In the genomic region with DNA sequence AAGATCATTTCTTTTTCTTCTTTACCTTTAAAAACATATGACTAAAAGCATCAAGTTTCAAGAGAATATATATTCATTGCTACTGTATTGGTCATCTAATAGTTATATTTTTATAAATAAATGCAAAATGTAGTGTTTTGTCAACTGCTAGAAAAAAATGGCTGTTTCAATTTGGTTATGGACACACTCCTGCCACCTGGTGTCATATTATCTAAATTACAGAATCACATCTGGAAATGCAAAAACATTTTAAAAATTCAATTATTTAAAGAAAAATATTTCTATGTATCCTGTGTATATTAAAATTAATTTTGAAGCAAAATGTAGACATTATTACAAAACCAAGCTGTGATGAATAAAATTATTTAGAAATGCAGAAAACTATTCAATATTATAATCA, we compare ENCODE assay signal across 8 cellular contexts.
A peak's percentile ranks its signal among the peaks of the same experiment; 100 is the strongest.
DNase-seq lines count a peak whose midpoint lies in the region; TF ChIP-seq lines count a peak whose summit lies in the region.

No MANE protein-coding gene starts in this region.

- TF ChIP-seq CTCF in OCI-LY1 (IDR thresholded peaks at IDR 0.05; ENCODE audit: low read length) (peak; percentile 20; the same call in 1 of the 2 replicates), esophagus muscularis mucosa (IDR thresholded peaks at IDR 0.05) (peak; percentile 56 to 61 (median 58)), smooth muscle cell (IDR thresholded peaks at IDR 0.05; ENCODE audit: borderline replicate concordance, insufficient read depth, poor library complexity, severe bottlenecking) (peak; percentile 65), lower leg skin (IDR thresholded peaks at IDR 0.05) (no peak)

- DNase-seq in NCI-H748 (lab: John Stamatoyannopoulos, UW; ENCODE audit: unreplicated experiment): peak; percentile 17
- DNase-seq in NCI-H748 treated with DMSO at 0.1 percent for 48 hours (lab: John Stamatoyannopoulos, UW): no peak
- DNase-seq in esophagus muscularis mucosa (ENCODE audit: extremely low spot score): no peak
- DNase-seq in smooth muscle cell (lab: John Stamatoyannopoulos, UW; ENCODE audit: unreplicated experiment): no peak
- no peak for DNase-seq in lower leg skin (ENCODE audit: low spot score in 2 of 2)
- no peak for DNase-seq in HT-29 (ENCODE audit: low spot score)
- DNase-seq in activated T-cell treated with anti-CD3 and anti-CD28 coated beads, Interleukin-2, amount 50 U/mL, for 1 hour: no peak

- no peaks in the 10 kb centered on the region for H3K9me3 ChIP-seq in OCI-LY1 (ENCODE audit: low read length)
- H3K9me3 ChIP-seq in esophagus muscularis mucosa: no peaks in the 10 kb centered on the region
- H3K9me3 ChIP-seq in smooth muscle cell (replicated peaks; ENCODE audit: low read depth): no peaks in the 10 kb centered on the region

- no peak overlapping the region for H3K4me3 ChIP-seq in OCI-LY1 (ENCODE audit: low read depth, low read length, poor library complexity, severe bottlenecking)
- H3K4me3 ChIP-seq in esophagus muscularis mucosa: no peak overlapping the region
- no peak overlapping the region for H3K4me3 ChIP-seq in smooth muscle cell
- no peak overlapping the region for H3K4me3 ChIP-seq in lower leg skin (ENCODE audit: low read depth, poor library complexity, severe bottlenecking)

- H3F3A ChIP-seq in OCI-LY1 (ENCODE audit: insufficient read depth, low read length) (no peaks in the 10 kb centered on the region), smooth muscle cell (ENCODE audit: low read depth) (no peaks in the 10 kb centered on the region)

- no peak overlapping the region for H3K27ac ChIP-seq in OCI-LY1 (ENCODE audit: low read depth, low read length, poor library complexity, severe bottlenecking)
- no peak overlapping the region for H3K27ac ChIP-seq in esophagus muscularis mucosa (replicated peaks in 1 of 4)
- H3K27ac ChIP-seq in smooth muscle cell (ENCODE audit: low read depth): no peak overlapping the region

- no peak overlapping the region for H3K9ac ChIP-seq in OCI-LY1 (ENCODE audit: low read length)
- no peak overlapping the region for H3K9ac ChIP-seq in smooth muscle cell (ENCODE audit: low read depth)

- no peak overlapping the region for H2AFZ ChIP-seq in OCI-LY1 (ENCODE audit: low read length)
- no peak overlapping the region for H2AFZ ChIP-seq in smooth muscle cell (ENCODE audit: low read depth)

- no peak for TF ChIP-seq EP300 in esophagus muscularis mucosa (IDR thresholded peaks at IDR 0.05)

- intact Hi-C loops in esophagus muscularis mucosa (cut with DNase I): loop anchor here (2.0 to 5.0 kb wide), 3 partner anchors 329 to 737 kb away; a partner anchor contains a TSS
- intact Hi-C loops in lower leg skin (cut with DNase I; ENCODE audit: low total_unique reads): no loop called here

- no peaks in the 10 kb centered on the region for H3K27me3 ChIP-seq in OCI-LY1 (ENCODE audit: insufficient read depth, low read length)
- H3K27me3 ChIP-seq in esophagus muscularis mucosa: no peaks in the 10 kb centered on the region
- no peaks in the 10 kb centered on the region for H3K27me3 ChIP-seq in smooth muscle cell (ENCODE audit: low read depth)

- H3K36me3 ChIP-seq in OCI-LY1 (ENCODE audit: insufficient read depth, low read length): no peaks in the 10 kb centered on the region
- no peaks in the 10 kb centered on the region for H3K36me3 ChIP-seq in esophagus muscularis mucosa
- H3K36me3 ChIP-seq in smooth muscle cell (ENCODE audit: low read depth): no peaks in the 10 kb centered on the region

- H4K20me1 ChIP-seq in OCI-LY1 (ENCODE audit: insufficient read depth, low read length): no peaks in the 10 kb centered on the region
- H4K20me1 ChIP-seq in smooth muscle cell (ENCODE audit: low read depth): no peaks in the 10 kb centered on the region

- H3K4me2 ChIP-seq in OCI-LY1 (ENCODE audit: low read length) (no peak overlapping the region), smooth muscle cell (no peak overlapping the region)

- no peak for TF ChIP-seq POLR2A in esophagus muscularis mucosa (IDR thresholded peaks at IDR 0.05; ENCODE audit: low read depth)
- no peak for TF ChIP-seq POLR2A in lower leg skin (IDR thresholded peaks at IDR 0.05)

- no peaks in the 10 kb centered on the region for H3K9me2 ChIP-seq in OCI-LY1 (ENCODE audit: low read depth, low read length)

- H3K4me1 ChIP-seq in OCI-LY1 (ENCODE audit: insufficient read depth, low read length, severe bottlenecking) (no peaks in the 10 kb centered on the region), esophagus muscularis mucosa (no peaks in the 10 kb centered on the region), smooth muscle cell (ENCODE audit: low read depth) (no peaks in the 10 kb centered on the region)

- H3K79me2 ChIP-seq in OCI-LY1 (ENCODE audit: insufficient read depth, low read length): no peaks in the 10 kb centered on the region
- H3K79me2 ChIP-seq in smooth muscle cell (ENCODE audit: low read depth): no peaks in the 10 kb centered on the region

Comparison
In these comparisons a context has a peak if more than half of its experiments do, and no peak if none do; other contexts are left out.
1. CTCF ChIP-seq: peak in OCI-LY1 (single experiment), esophagus muscularis mucosa (3 of 3) and smooth muscle cell (single experiment); none in lower leg skin (0 of 3).